ENCODE assay signal across 8 cellular contexts in genomic region chr1:29181413-29182225, GRCh38. TPM values are rescaled to one million over a fixed set of nuclear protein-coding genes. Genes with fewer than 3 reads are reported as not detected.
DNase-seq lines count a peak whose midpoint lies in the region; ATAC-seq and TF ChIP-seq lines count a peak whose summit lies in the region.

TSS of gene SRSF4 (minus strand) at chr1:29181900. CDS start at chr1:29181752, 148 bp downstream.

- H3K4me1 Mint-ChIP-seq in Calu3 (ENCODE audit: low read depth, unreplicated experiment) (peaks cover 28% of the 10 kb centered on the region), memory B cell (peaks cover 25% of the 10 kb centered on the region)
- H3K4me1 Mint-ChIP-seq in effector memory CD8-positive, alpha-beta T cell (ENCODE audit: low read depth in 2 of 2): peaks cover 36 to 47% of the 10 kb centered on the region in 2 donors

- H3K9me3 Mint-ChIP-seq in Calu3 (ENCODE audit: low read depth, unreplicated experiment) (no peaks in the 10 kb centered on the region), memory B cell (no peaks in the 10 kb centered on the region)
- H3K9me3 Mint-ChIP-seq in effector memory CD8-positive, alpha-beta T cell: no peaks in the 10 kb centered on the region

- peak within 1 kb of the TSS; percentile 86 for H3K27ac Mint-ChIP-seq in Calu3 (ENCODE audit: unreplicated experiment)
- H3K27ac Mint-ChIP-seq in effector memory CD8-positive, alpha-beta T cell: peak within 1 kb of the TSS; percentile 92 to 93
- peak within 1 kb of the TSS; percentile 97 for H3K27ac Mint-ChIP-seq in memory B cell

- TF ChIP-seq CTCF in Calu3 (IDR thresholded peaks at IDR 0.05; ENCODE audit: unreplicated experiment): peak; percentile 76

- CTCF ChIA-PET in Calu3 (lab: Charles Lee): interaction anchor here (0.8 to 3.2 kb wide), 4 partner anchors 13 to 300 kb away, joined by 4 to 31 read pairs (median 10); no protein-coding TSS in a partner anchor

- H3K36me3 Mint-ChIP-seq in Calu3 (ENCODE audit: insufficient read depth, unreplicated experiment): peaks cover 53% of the 10 kb centered on the region
- H3K36me3 Mint-ChIP-seq in effector memory CD8-positive, alpha-beta T cell (ENCODE audit: insufficient read depth): peaks cover 44% of the 10 kb centered on the region
- H3K36me3 Mint-ChIP-seq in memory B cell: peaks cover 11% of the 10 kb centered on the region

- H3K4me3 Mint-ChIP-seq in Calu3 (ENCODE audit: low read depth, unreplicated experiment) (peak within 1 kb of the TSS; percentile 90), memory B cell (peak within 1 kb of the TSS; percentile 95)
- H3K4me3 Mint-ChIP-seq in effector memory CD8-positive, alpha-beta T cell: peak within 1 kb of the TSS; percentile 88 to 90

- peak; percentile 84 for ATAC-seq in GM21381 (IDR thresholded peaks at IDR 0.05; ENCODE audit: unreplicated experiment)
- ATAC-seq in effector memory CD8-positive, alpha-beta T cell (replicated peaks): peak; percentile 86
- peak; percentile 86 for ATAC-seq in memory B cell (ENCODE audit: low read depth)

- H3K27me3 Mint-ChIP-seq in Calu3 (ENCODE audit: unreplicated experiment) (no peaks in the 10 kb centered on the region), memory B cell (no peaks in the 10 kb centered on the region)
- H3K27me3 Mint-ChIP-seq in effector memory CD8-positive, alpha-beta T cell: no peaks in the 10 kb centered on the region

- DNase-seq in Calu3 (peak; percentile 99), HUDEP-2 (lab: John Stamatoyannopoulos, UW; ENCODE audit: unreplicated experiment in 76 of 76) (peak; percentile 49 to 99 (median 97)), NOMO-1 treated with dmso at 0.1 percent for 144 hours (lab: John Stamatoyannopoulos, UW; ENCODE audit: unreplicated experiment) (peak; percentile 96), memory B cell (ENCODE audit: low spot score in 2 of 2) (peak; percentile 99)
- peak; percentile 91 to 99 (median 92) for DNase-seq in activated CD8-positive, alpha-beta memory T cell treated with anti-CD3 and anti-CD28 coated beads for 48 hours (ENCODE audit: low read depth in 2 of 3, low spot score in 2 of 3)
- peak; percentile 98 to 100 (median 99) for DNase-seq in effector memory CD8-positive, alpha-beta T cell
- peak; percentile 97 for DNase-seq in stimulated activated CD8-positive, alpha-beta memory T cell treated with anti-CD3 and anti-CD28 coated beads, Interleukin-12 subunit alpha, Interleukin-12 subunit beta, amount 100 ng/mL, for 24 hours (ENCODE audit: extremely low read depth)

- intact Hi-C loops in Calu3 (cut with micrococcal nuclease; ENCODE audit: unreplicated experiment): no loop called here

- BruUV-seq in Calu3 (replicated peaks; lab: Mats Ljungman, UMichigan): no TSS peak

RNA-seq across cellular contexts. Expression of gene SRSF4, which starts in this region (rescaled TPM):
- 64.8 and 65.4 TPM in 2 replicates for total RNA-seq in Calu3 (2022)

Comparison
In these comparisons a context has a peak if more than half of its experiments do, and no peak if none do; other contexts are left out.
1. Peak in every context shown above with its lines: DNase-seq and ATAC-seq.